8 cellular contexts compared by ENCODE assay signal in the genomic region with DNA sequence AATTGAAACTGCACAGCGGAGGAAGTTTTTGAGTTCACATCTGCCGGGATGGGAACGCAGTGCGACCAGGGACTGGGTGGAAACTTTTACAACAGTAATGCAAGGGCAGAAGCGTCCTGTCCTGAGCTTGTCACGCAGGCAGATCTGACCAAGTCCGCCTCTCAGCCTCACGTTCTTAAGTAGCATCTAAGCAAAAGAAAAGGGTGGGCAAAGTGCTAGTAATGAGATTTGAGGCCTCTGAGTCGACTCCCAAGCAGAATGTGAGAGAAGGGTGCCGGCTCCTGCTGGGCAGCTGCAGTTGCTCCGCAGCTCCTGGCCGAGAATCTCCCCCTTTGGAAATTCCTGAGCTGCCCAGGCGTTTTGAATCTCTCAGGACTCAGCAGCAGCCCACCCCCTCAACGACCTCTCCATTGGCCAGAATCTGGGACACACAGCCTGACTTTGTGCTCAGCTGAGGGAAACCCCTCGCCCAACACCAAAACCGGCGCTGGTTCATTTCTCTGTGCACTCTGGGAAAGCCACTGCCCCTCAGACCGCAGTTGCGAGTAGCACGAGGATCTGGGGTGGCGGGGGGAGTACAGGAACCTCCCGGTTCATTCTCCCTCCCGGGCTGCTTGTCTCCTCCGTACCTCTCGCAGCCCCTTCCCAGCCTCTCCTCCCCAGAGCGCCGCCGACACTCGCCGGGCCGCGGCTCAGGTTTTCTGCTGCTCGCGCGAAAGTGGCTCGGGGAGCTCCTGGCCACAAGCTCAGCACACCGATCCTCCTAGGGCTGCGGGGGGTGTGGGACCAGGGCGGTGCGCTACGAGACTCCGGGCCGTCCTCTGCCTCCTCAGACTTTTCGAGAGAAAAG. TPM values are rescaled to one million over a fixed set of nuclear protein-coding genes. Genes with fewer than 3 reads are reported as not detected.
DNase-seq lines count a peak whose midpoint lies in the region; ATAC-seq and TF ChIP-seq lines count a peak whose summit lies in the region.

No MANE protein-coding gene starts in this region.

- POLR2A ChIA-PET in WTC11 (lab: Charles Lee) = interaction anchor here (0.7 to 1.5 kb wide), 2 partner anchors 24 to 72 kb away, joined by 3 to 4 read pairs; no protein-coding TSS in a partner anchor

- intact Hi-C loops in left lung (cut with DNase I) = no loop called here

- DNase-seq in WTC11 (ENCODE audit: low spot score) (peak; percentile 44), left lung (peak; percentile 42 to 87), GF-D8 (lab: John Stamatoyannopoulos, UW) (no peak)
- DNase-seq in central memory CD8-positive, alpha-beta T cell (ENCODE audit: low spot score in 2 of 2) = peak; percentile 53 to 54
- DNase-seq in stimulated activated CD4-positive, alpha-beta T cell treated with anti-CD3 and anti-CD28 coated beads, Interleukin-4, amount 100 ng/mL, for 4 hours = peak; percentile 50 to 74

- no peak overlapping the region for H3K27ac Mint-ChIP-seq in WTC11
- peak overlapping the region; percentile 97 for H3K27ac Mint-ChIP-seq in central memory CD8-positive, alpha-beta T cell (ENCODE audit: low read depth)

- peak overlapping the region; percentile 66 to 88 (median 81) for H3K9ac ChIP-seq in BLaER1 treated with 17β-estradiol and CSF1 and Interleukin-3, amounts not matched to agents 10 nM and 100 nM

- H3K4me2 ChIP-seq in BLaER1 treated with 17β-estradiol and CSF1 and Interleukin-3, amounts not matched to agents 10 nM and 100 nM = peak overlapping the region; percentile 88 to 98 (median 95)

- ATAC-seq in GM19397 (IDR thresholded peaks at IDR 0.05; ENCODE audit: unreplicated experiment) (peak; percentile 54), HG03469 (IDR thresholded peaks at IDR 0.05; ENCODE audit: unreplicated experiment) (peak; percentile 66), WTC11 (peak; percentile 32), left lung (peak; percentile 35)
- peak; percentile 31 for ATAC-seq in central memory CD8-positive, alpha-beta T cell (replicated peaks; ENCODE audit: extremely low read depth, poor library complexity, severe bottlenecking)

- peaks cover 0 to 38% (median 35%) of the 10 kb centered on the region in 11 experiments; a peak in 20 of 22 replicates for H3K27me3 ChIP-seq in BLaER1 treated with 17β-estradiol and CSF1 and Interleukin-3, amounts not matched to agents 10 nM and 100 nM
- peaks cover 0 to 42% of the 10 kb centered on the region in 2 donors for H3K27me3 ChIP-seq in left lung

- peaks cover 26% of the 10 kb centered on the region for H3K4me1 Mint-ChIP-seq in WTC11
- H3K4me1 Mint-ChIP-seq in central memory CD8-positive, alpha-beta T cell = peaks cover 80% of the 10 kb centered on the region

- H4K20me1 ChIP-seq in BLaER1 treated with 17β-estradiol and CSF1 and Interleukin-3, amounts not matched to agents 10 nM and 100 nM = peaks cover 0 to 21% (median 10%) of the 10 kb centered on the region in 11 experiments; a peak in 8 of 22 replicates

- H3K4me3 Mint-ChIP-seq in WTC11 = peak overlapping the region; percentile 86
- peak overlapping the region; percentile 99 for H3K4me3 Mint-ChIP-seq in central memory CD8-positive, alpha-beta T cell

- peak overlapping the region; percentile 65 to 90 (median 76) for H3K4me3 ChIP-seq in BLaER1 treated with 17β-estradiol and CSF1 and Interleukin-3, amounts not matched to agents 10 nM and 100 nM
- peak overlapping the region; percentile 48 to 64 for H3K4me3 ChIP-seq in left lung

- peaks cover 21 to 49% (median 36%) of the 10 kb centered on the region in 10 experiments for H3K4me1 ChIP-seq in BLaER1 treated with 17β-estradiol and CSF1 and Interleukin-3, amounts not matched to agents 10 nM and 100 nM
- H3K4me1 ChIP-seq in left lung = peaks cover 5 to 7% of the 10 kb centered on the region in 2 donors

- H3K9me3 Mint-ChIP-seq in WTC11 = no peaks in the 10 kb centered on the region
- no peaks in the 10 kb centered on the region for H3K9me3 Mint-ChIP-seq in central memory CD8-positive, alpha-beta T cell

- H3K27me3 Mint-ChIP-seq in WTC11 (ENCODE audit: low read depth) = peaks cover 47% of the 10 kb centered on the region
- H3K27me3 Mint-ChIP-seq in central memory CD8-positive, alpha-beta T cell = no peaks in the 10 kb centered on the region

- peaks cover 10 to 21% (median 20%) of the 10 kb centered on the region in 11 experiments; a peak in 21 of 22 replicates for H3K36me3 ChIP-seq in BLaER1 treated with 17β-estradiol and CSF1 and Interleukin-3, amounts not matched to agents 10 nM and 100 nM
- peaks cover 0 to 20% of the 10 kb centered on the region in 2 donors for H3K36me3 ChIP-seq in left lung

- peaks cover 0 to 5% (median 0%) of the 10 kb centered on the region in 11 experiments; a peak in 2 of 22 replicates for H3K9me3 ChIP-seq in BLaER1 treated with 17β-estradiol and CSF1 and Interleukin-3, amounts not matched to agents 10 nM and 100 nM (replicated peaks in 1 of 11)
- no peaks in the 10 kb centered on the region for H3K9me3 ChIP-seq in left lung

- peak overlapping the region; percentile 50 to 86 (median 74); a peak in 20 of 22 replicates for H3K27ac ChIP-seq in BLaER1 treated with 17β-estradiol and CSF1 and Interleukin-3, amounts not matched to agents 10 nM and 100 nM
- peak overlapping the region; percentile 86 to 88 for H3K27ac ChIP-seq in left lung

- H3K36me3 Mint-ChIP-seq in WTC11 = peaks cover 9% of the 10 kb centered on the region
- H3K36me3 Mint-ChIP-seq in central memory CD8-positive, alpha-beta T cell (ENCODE audit: insufficient read depth) = peaks cover 61% of the 10 kb centered on the region

- no peak for TF ChIP-seq CTCF in WTC11 (IDR thresholded peaks at IDR 0.05)
- no peak for TF ChIP-seq CTCF in left lung (IDR thresholded peaks at IDR 0.05)

- CTCF ChIA-PET in WTC11 (lab: Charles Lee) = interaction anchor here (0.8 to 2.2 kb wide), 4 partner anchors 9 to 122 kb away, joined by 3 to 7 read pairs (median 4); no protein-coding TSS in a partner anchor

TF ChIP-seq in WTC11, 78 proteins besides CTCF, POLR2A, EP300 and RAD21:
- TF ChIP-seq, protein P1, sequence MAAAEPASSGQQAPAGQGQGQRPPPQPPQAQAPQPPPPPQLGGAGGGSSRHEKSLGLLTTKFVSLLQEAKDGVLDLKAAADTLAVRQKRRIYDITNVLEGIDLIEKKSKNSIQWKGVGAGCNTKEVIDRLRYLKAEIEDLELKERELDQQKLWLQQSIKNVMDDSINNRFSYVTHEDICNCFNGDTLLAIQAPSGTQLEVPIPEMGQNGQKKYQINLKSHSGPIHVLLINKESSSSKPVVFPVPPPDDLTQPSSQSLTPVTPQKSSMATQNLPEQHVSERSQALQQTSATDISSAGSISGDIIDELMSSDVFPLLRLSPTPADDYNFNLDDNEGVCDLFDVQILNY (CRISPR knock-in tag; IDR thresholded peaks at IDR 0.05) = 0 out of 2 replicates have a peak, but pooled peaks have one; percentile 18
- TF ChIP-seq TCF7 (CRISPR knock-in tag; IDR thresholded peaks at IDR 0.05; ENCODE audit: low read depth) = no peak
- TF ChIP-seq, protein P2, sequence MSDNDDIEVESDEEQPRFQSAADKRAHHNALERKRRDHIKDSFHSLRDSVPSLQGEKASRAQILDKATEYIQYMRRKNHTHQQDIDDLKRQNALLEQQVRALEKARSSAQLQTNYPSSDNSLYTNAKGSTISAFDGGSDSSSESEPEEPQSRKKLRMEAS (CRISPR knock-in tag; IDR thresholded peaks at IDR 0.05) = peak; percentile 68
- TF ChIP-seq, protein P3, sequence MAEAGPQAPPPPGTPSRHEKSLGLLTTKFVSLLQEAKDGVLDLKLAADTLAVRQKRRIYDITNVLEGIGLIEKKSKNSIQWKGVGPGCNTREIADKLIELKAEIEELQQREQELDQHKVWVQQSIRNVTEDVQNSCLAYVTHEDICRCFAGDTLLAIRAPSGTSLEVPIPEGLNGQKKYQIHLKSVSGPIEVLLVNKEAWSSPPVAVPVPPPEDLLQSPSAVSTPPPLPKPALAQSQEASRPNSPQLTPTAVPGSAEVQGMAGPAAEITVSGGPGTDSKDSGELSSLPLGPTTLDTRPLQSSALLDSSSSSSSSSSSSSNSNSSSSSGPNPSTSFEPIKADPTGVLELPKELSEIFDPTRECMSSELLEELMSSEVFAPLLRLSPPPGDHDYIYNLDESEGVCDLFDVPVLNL (CRISPR knock-in tag; IDR thresholded peaks at IDR 0.05; ENCODE audit: borderline replicate concordance, low read depth) = no peak
- TF ChIP-seq, protein P4, sequence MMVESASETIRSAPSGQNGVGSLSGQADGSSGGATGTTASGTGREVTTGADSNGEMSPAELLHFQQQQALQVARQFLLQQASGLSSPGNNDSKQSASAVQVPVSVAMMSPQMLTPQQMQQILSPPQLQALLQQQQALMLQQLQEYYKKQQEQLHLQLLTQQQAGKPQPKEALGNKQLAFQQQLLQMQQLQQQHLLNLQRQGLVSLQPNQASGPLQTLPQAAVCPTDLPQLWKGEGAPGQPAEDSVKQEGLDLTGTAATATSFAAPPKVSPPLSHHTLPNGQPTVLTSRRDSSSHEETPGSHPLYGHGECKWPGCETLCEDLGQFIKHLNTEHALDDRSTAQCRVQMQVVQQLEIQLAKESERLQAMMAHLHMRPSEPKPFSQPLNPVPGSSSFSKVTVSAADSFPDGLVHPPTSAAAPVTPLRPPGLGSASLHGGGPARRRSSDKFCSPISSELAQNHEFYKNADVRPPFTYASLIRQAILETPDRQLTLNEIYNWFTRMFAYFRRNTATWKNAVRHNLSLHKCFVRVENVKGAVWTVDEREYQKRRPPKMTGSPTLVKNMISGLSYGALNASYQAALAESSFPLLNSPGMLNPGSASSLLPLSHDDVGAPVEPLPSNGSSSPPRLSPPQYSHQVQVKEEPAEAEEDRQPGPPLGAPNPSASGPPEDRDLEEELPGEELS (CRISPR knock-in tag; IDR thresholded peaks at IDR 0.05) = no peak
- TF ChIP-seq TEAD1 (CRISPR knock-in tag; IDR thresholded peaks at IDR 0.05) = peak; percentile 39; the same call in 1 of the 2 replicates
- TF ChIP-seq, protein P5, sequence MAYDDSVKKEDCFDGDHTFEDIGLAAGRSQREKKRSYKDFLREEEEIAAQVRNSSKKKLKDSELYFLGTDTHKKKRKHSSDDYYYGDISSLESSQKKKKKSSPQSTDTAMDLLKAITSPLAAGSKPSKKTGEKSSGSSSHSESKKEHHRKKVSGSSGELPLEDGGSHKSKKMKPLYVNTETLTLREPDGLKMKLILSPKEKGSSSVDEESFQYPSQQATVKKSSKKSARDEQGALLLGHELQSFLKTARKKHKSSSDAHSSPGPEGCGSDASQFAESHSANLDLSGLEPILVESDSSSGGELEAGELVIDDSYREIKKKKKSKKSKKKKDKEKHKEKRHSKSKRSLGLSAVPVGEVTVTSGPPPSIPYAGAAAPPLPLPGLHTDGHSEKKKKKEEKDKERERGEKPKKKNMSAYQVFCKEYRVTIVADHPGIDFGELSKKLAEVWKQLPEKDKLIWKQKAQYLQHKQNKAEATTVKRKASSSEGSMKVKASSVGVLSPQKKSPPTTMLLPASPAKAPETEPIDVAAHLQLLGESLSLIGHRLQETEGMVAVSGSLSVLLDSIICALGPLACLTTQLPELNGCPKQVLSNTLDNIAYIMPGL (CRISPR knock-in tag; IDR thresholded peaks at IDR 0.05) = 0 out of 2 replicates have a peak, but pooled peaks have one; percentile 1
- no peak for TF ChIP-seq ZNF121 (CRISPR knock-in tag; IDR thresholded peaks at IDR 0.05)
- peak; percentile 12; the same call in 1 of the 2 replicates for TF ChIP-seq ETV6 (CRISPR knock-in tag; IDR thresholded peaks at IDR 0.05)
- TF ChIP-seq CBFB (CRISPR knock-in tag; IDR thresholded peaks at IDR 0.05; ENCODE audit: low read depth) = no peak

RNA-seq across cellular contexts. Expression of a gene that starts 0.9 kb away (rescaled TPM):
- 3.2 to 3.4 TPM (median 3.2 TPM) in 3 replicates for total RNA-seq in WTC11 (2021)
- 10 to 100 TPM; 35.5 to 89.3 TPM for total RNA-seq in left lung
